ENCODE assay signal across 8 cellular contexts in the genomic region with DNA sequence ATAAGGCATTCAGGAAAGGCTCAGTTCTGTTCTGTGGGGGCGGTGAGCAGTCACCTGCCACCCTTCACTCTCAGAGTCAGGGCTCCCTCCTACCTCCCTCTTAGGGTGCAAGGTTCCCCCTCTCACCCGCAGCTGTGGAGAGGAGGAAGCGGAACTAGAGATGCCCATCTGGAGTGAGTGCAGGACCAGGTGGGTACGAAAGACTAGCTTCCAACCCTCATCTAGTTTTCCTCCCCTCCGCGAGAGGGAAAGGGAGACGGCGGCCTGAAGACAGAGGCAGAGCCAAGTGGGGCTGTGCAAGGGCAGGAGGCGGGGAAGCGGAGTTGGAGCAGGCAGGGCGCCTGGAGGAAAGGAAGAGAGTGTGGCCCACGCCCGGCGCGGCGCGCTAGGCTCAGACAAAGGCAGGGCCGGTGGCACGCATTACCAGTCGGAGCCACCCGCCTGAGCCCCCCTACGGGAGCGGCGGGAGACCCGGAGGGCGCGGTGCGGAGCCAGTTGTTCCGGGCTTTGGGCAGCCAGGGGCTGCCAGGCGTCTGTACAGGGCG. TPM values are rescaled to one million over a fixed set of nuclear protein-coding genes. Genes with fewer than 3 reads are reported as not detected.
DNase-seq lines count a peak whose midpoint lies in the region; ATAC-seq lines count a peak whose summit lies in the region.

No MANE protein-coding gene starts in this region.

- CTCF ChIA-PET in activated CD4-positive, alpha-beta memory T cell treated with anti-CD3 and anti-CD28 coated beads for 36 hours (lab: Charles Lee) = interaction anchor here (0.6 to 29.1 kb wide), 25 partner anchors 9 to 499 kb away, joined by 3 to 624 read pairs (median 12); a partner anchor contains a TSS

- H3K27ac ChIP-seq in right cardiac atrium (ENCODE audit: low read length) = no peak overlapping the region

- H3K4me3 ChIP-seq in right cardiac atrium (ENCODE audit: low read length) = peak overlapping the region; percentile 20

- H3K27me3 ChIP-seq in right cardiac atrium (ENCODE audit: control insufficient read depth, insufficient read depth) = no peaks in the 10 kb centered on the region

- no peaks in the 10 kb centered on the region for H3K4me1 ChIP-seq in right cardiac atrium (ENCODE audit: control insufficient read depth, insufficient read depth, low read length)

- peak overlapping the region; percentile 75 for H3K27ac Mint-ChIP-seq in T-helper 2 cell treated with Interferon-gamma antibody and Interleukin-4, amounts not matched to agents 5 μg/mL and 100 μg/mL, for 36 hours
- no peak overlapping the region for H3K27ac Mint-ChIP-seq in activated CD4-positive, alpha-beta memory T cell treated with anti-CD3 and anti-CD28 coated beads for 36 hours
- peak overlapping the region; percentile 80 for H3K27ac Mint-ChIP-seq in stimulated activated memory B cell treated with anti-CD40 and anti-IgM and Interleukin-4, amounts not matched to agents 10 μg/mL and 1 μg/mL and 100 μg/mL, for 72 hours

- H3K4me1 Mint-ChIP-seq in T-helper 2 cell treated with Interferon-gamma antibody and Interleukin-4, amounts not matched to agents 5 μg/mL and 100 μg/mL, for 36 hours (ENCODE audit: low read depth) = peaks cover 13% of the 10 kb centered on the region
- H3K4me1 Mint-ChIP-seq in activated CD4-positive, alpha-beta memory T cell treated with anti-CD3 and anti-CD28 coated beads for 36 hours (ENCODE audit: low read depth) = peaks cover 11% of the 10 kb centered on the region
- peaks cover 46% of the 10 kb centered on the region for H3K4me1 Mint-ChIP-seq in stimulated activated memory B cell treated with anti-CD40 and anti-IgM and Interleukin-4, amounts not matched to agents 10 μg/mL and 1 μg/mL and 100 μg/mL, for 72 hours

- no peaks in the 10 kb centered on the region for H3K9me3 ChIP-seq in right cardiac atrium (ENCODE audit: control insufficient read depth, low read length)

- DNase-seq in T-helper 2 cell treated with Interferon-gamma antibody and Interleukin-4, amounts not matched to agents 5 μg/mL and 100 μg/mL, for 36 hours (ENCODE audit: low spot score) = no peak
- DNase-seq in T-helper 2 cell = no peak
- DNase-seq in activated CD4-positive, alpha-beta memory T cell treated with anti-CD3 and anti-CD28 coated beads for 36 hours = no peak
- DNase-seq in right cardiac atrium = peak; percentile 65 to 84 (median 82)
- no peak for DNase-seq in SW480 (ENCODE audit: low spot score)
- DNase-seq in NCI-H2029 treated with DMSO at 0.1 percent for 48 hours (lab: John Stamatoyannopoulos, UW) = no peak

- 9% methylated on average over 31 of the region's 31 CpGs for WGBS in right cardiac atrium

- H3K9me3 Mint-ChIP-seq in T-helper 2 cell treated with Interferon-gamma antibody and Interleukin-4, amounts not matched to agents 5 μg/mL and 100 μg/mL, for 36 hours = no peaks in the 10 kb centered on the region
- no peaks in the 10 kb centered on the region for H3K9me3 Mint-ChIP-seq in activated CD4-positive, alpha-beta memory T cell treated with anti-CD3 and anti-CD28 coated beads for 36 hours
- no peaks in the 10 kb centered on the region for H3K9me3 Mint-ChIP-seq in stimulated activated memory B cell treated with anti-CD40 and anti-IgM and Interleukin-4, amounts not matched to agents 10 μg/mL and 1 μg/mL and 100 μg/mL, for 72 hours

- H3K4me3 Mint-ChIP-seq in T-helper 2 cell treated with Interferon-gamma antibody and Interleukin-4, amounts not matched to agents 5 μg/mL and 100 μg/mL, for 36 hours = peak overlapping the region; percentile 82
- H3K4me3 Mint-ChIP-seq in activated CD4-positive, alpha-beta memory T cell treated with anti-CD3 and anti-CD28 coated beads for 36 hours = peak overlapping the region; percentile 68
- H3K4me3 Mint-ChIP-seq in stimulated activated memory B cell treated with anti-CD40 and anti-IgM and Interleukin-4, amounts not matched to agents 10 μg/mL and 1 μg/mL and 100 μg/mL, for 72 hours = peak overlapping the region; percentile 89

- peaks cover 11% of the 10 kb centered on the region for H3K27me3 Mint-ChIP-seq in T-helper 2 cell treated with Interferon-gamma antibody and Interleukin-4, amounts not matched to agents 5 μg/mL and 100 μg/mL, for 36 hours (ENCODE audit: low read depth)
- no peaks in the 10 kb centered on the region for H3K27me3 Mint-ChIP-seq in activated CD4-positive, alpha-beta memory T cell treated with anti-CD3 and anti-CD28 coated beads for 36 hours
- H3K27me3 Mint-ChIP-seq in stimulated activated memory B cell treated with anti-CD40 and anti-IgM and Interleukin-4, amounts not matched to agents 10 μg/mL and 1 μg/mL and 100 μg/mL, for 72 hours = no peaks in the 10 kb centered on the region

- intact Hi-C loops in activated CD4-positive, alpha-beta memory T cell treated with anti-CD3 and anti-CD28 coated beads for 36 hours (cut with micrococcal nuclease) = loop anchor here (1.0 kb wide), 3 partner anchors 28 to 64 kb away; a partner anchor contains a TSS
- intact Hi-C loops in right cardiac atrium (cut with DNase I) = loop anchor here (2.0 to 5.0 kb wide), 5 partner anchors 47 to 62 kb away; a partner anchor contains a TSS

- ATAC-seq in HG02981 (IDR thresholded peaks at IDR 0.05; ENCODE audit: unreplicated experiment) = peak; percentile 1
- ATAC-seq in right cardiac atrium = peak; percentile 9 to 37
- peak; percentile 21 for ATAC-seq in stimulated activated memory B cell treated with anti-CD40 and anti-IgM and Interleukin-4, amounts not matched to agents 10 μg/mL and 1 μg/mL and 100 μg/mL, for 72 hours

- no peaks in the 10 kb centered on the region for H3K36me3 Mint-ChIP-seq in T-helper 2 cell treated with Interferon-gamma antibody and Interleukin-4, amounts not matched to agents 5 μg/mL and 100 μg/mL, for 36 hours (ENCODE audit: low read depth)
- no peaks in the 10 kb centered on the region for H3K36me3 Mint-ChIP-seq in activated CD4-positive, alpha-beta memory T cell treated with anti-CD3 and anti-CD28 coated beads for 36 hours
- H3K36me3 Mint-ChIP-seq in stimulated activated memory B cell treated with anti-CD40 and anti-IgM and Interleukin-4, amounts not matched to agents 10 μg/mL and 1 μg/mL and 100 μg/mL, for 72 hours = no peaks in the 10 kb centered on the region

- POLR2A ChIA-PET in activated CD4-positive, alpha-beta memory T cell treated with anti-CD3 and anti-CD28 coated beads for 36 hours (lab: Charles Lee) = interaction anchor here (0.6 to 5.2 kb wide), 9 partner anchors 8 to 77 kb away, joined by 3 to 54 read pairs (median 16); a partner anchor contains a TSS

RNA-seq across cellular contexts. Expression of a gene that starts 7.3 kb away (rescaled TPM):
- 10 to 100 TPM; 13.3 to 13.6 TPM for total RNA-seq in activated CD4-positive, alpha-beta memory T cell treated with anti-CD3 and anti-CD28 coated beads for 36 hours
- total RNA-seq in right cardiac atrium = under 1 TPM in 3 of 4 donors, not detected in 1; 0.33 to 0.45 (median 0.35) TPM
- polyA plus RNA-seq in right cardiac atrium = 0.27 TPM

RNA-seq across cellular contexts. Expression of a gene that starts 19.5 kb away (rescaled TPM):
- total RNA-seq in activated CD4-positive, alpha-beta memory T cell treated with anti-CD3 and anti-CD28 coated beads for 36 hours = 10 to 100 TPM; 12.1 to 15.9 TPM
- 10 to 100 TPM; 15.3 to 44.8 (median 25.3) TPM for total RNA-seq in right cardiac atrium
- polyA plus RNA-seq in right cardiac atrium = 17.7 TPM

RNA-seq across cellular contexts. Expression of a gene that starts 27.4 kb away (rescaled TPM):
- 100 to 1,000 TPM; 177 to 178 TPM for total RNA-seq in activated CD4-positive, alpha-beta memory T cell treated with anti-CD3 and anti-CD28 coated beads for 36 hours
- 10 to 100 TPM; 13.2 to 16.9 (median 15.5) TPM for total RNA-seq in right cardiac atrium
- 7.4 TPM for polyA plus RNA-seq in right cardiac atrium

RNA-seq across cellular contexts. Expression of a gene that starts 43.5 kb away (rescaled TPM):
- total RNA-seq in activated CD4-positive, alpha-beta memory T cell treated with anti-CD3 and anti-CD28 coated beads for 36 hours = 10 to 100 TPM; 50.2 to 56.6 TPM
- 10 to 100 TPM; 35.0 to 71.5 (median 47.0) TPM for total RNA-seq in right cardiac atrium
- polyA plus RNA-seq in right cardiac atrium = 61.9 TPM

RNA-seq across cellular contexts. Expression of a gene that starts 44.6 kb away (rescaled TPM):
- total RNA-seq in activated CD4-positive, alpha-beta memory T cell treated with anti-CD3 and anti-CD28 coated beads for 36 hours = 1 to 10 TPM; 5.1 to 5.9 TPM
- total RNA-seq in right cardiac atrium = under 1 TPM; 0.17 to 0.34 (median 0.26) TPM
- polyA plus RNA-seq in right cardiac atrium = 0.27 TPM

Comparison
In these comparisons a context has a peak if more than half of its experiments do, and no peak if none do; other contexts are left out.
1. DNase-seq: peak in right cardiac atrium (3 of 3); none in T-helper 2 cell treated with Interferon-gamma antibody and Interleukin-4, amounts not matched to agents 5 μg/mL and 100 μg/mL, for 36 hours (single experiment), T-helper 2 cell (0 of 5), activated CD4-positive, alpha-beta memory T cell treated with anti-CD3 and anti-CD28 coated beads for 36 hours (single experiment), SW480 (single experiment) and NCI-H2029 treated with DMSO at 0.1 percent for 48 hours (single experiment).
2. RNA of a gene that starts 7.3 kb away (total RNA-seq): 13.3 to 13.6 TPM in activated CD4-positive, alpha-beta memory T cell treated with anti-CD3 and anti-CD28 coated beads for 36 hours; 0.33 to 0.45 TPM in right cardiac atrium; every median in the first group is over 4 times any median in the second.
3. RNA of a gene that starts 27.4 kb away (total RNA-seq): 177 to 178 TPM in activated CD4-positive, alpha-beta memory T cell treated with anti-CD3 and anti-CD28 coated beads for 36 hours; 13.2 to 16.9 TPM in right cardiac atrium; every median in the first group is over 4 times any median in the second.
4. Peak in every context shown above with its lines, with median percentiles within 50 percentile points of each other: H3K4me3 Mint-ChIP-seq and ATAC-seq.